17 cellular contexts compared by ENCODE assay signal in genomic region chr2:238927746-238928519, GRCh38.
DNase-seq lines count a peak whose midpoint lies in the region; ATAC-seq and TF ChIP-seq lines count a peak whose summit lies in the region.
"Had no signal": no experiment of that assay in that cellular context is flagged by ENCODE, and none has a peak within 500 bp of the region (broad histone marks: within the 10 kb centered on the region; RNA-seq: fewer than 3 reads in every experiment).

No MANE protein-coding gene starts in this region.

- H3K4me1 ChIP-seq in RWPE2 (ENCODE audit: insufficient read depth, poor library complexity, severe bottlenecking), result no peaks in the 10 kb centered on the region
- peaks cover 12% of the 10 kb centered on the region for H3K4me1 ChIP-seq in osteoblast (ENCODE audit: insufficient read depth, low read length)
- peaks cover 0 to 22% (median 3%) of the 10 kb centered on the region in 4 donors for H3K4me1 ChIP-seq in tibial artery
- H3K4me1 ChIP-seq: BLaER1 had no signal

- peaks cover 42% of the 10 kb centered on the region for H3K27me3 Mint-ChIP-seq in activated naive CD4-positive, alpha-beta T cell treated with anti-CD3 and anti-CD28 coated beads, Interleukin-2, amount 10 ng/mL, durations not matched to agents 7 days and 5 days

- H3K36me3 Mint-ChIP-seq in activated naive CD4-positive, alpha-beta T cell treated with anti-CD3 and anti-CD28 coated beads, Interleukin-2, amount 10 ng/mL, durations not matched to agents 7 days and 5 days, result no peaks in the 10 kb centered on the region
- H3K36me3 Mint-ChIP-seq: CD4-positive, alpha-beta memory T cell had no signal

- no peak overlapping the region for H3K27ac ChIP-seq in RWPE2 (ENCODE audit: poor library complexity, severe bottlenecking)
- no peak overlapping the region for H3K27ac ChIP-seq in osteoblast (ENCODE audit: low read depth, low read length)
- no peak overlapping the region for H3K27ac ChIP-seq in tibial artery
- H3K27ac ChIP-seq: BLaER1 had no signal

- no peak overlapping the region for H2AFZ ChIP-seq in osteoblast (ENCODE audit: low read length)

- ATAC-seq in RWPE2 (ENCODE audit: low read depth) (no peak), left ventricle myocardium superior (peak; percentile 15)
- ATAC-seq: HCT116, K562 had no signal

- H3K4me2 ChIP-seq in osteoblast (ENCODE audit: insufficient read depth, low read length), result no peak overlapping the region
- H3K4me2 ChIP-seq: BLaER1 had no signal

- TF ChIP-seq CTCF in RWPE2 (IDR thresholded peaks at IDR 0.05; ENCODE audit: poor library complexity, severe bottlenecking) (no peak), osteoblast (IDR thresholded peaks at IDR 0.05; ENCODE audit: extremely low read depth, low read depth, low read length) (no peak), tibial artery (IDR thresholded peaks at IDR 0.05) (no peak)

- intact Hi-C loops in left ventricle myocardium superior (cut with micrococcal nuclease) (no loop called here), tibial artery (cut with DNase I; ENCODE audit: low total_unique reads) (no loop called here)

- no peak overlapping the region for H3K4me3 Mint-ChIP-seq in activated naive CD4-positive, alpha-beta T cell treated with anti-CD3 and anti-CD28 coated beads, Interleukin-2, amount 10 ng/mL, durations not matched to agents 7 days and 5 days
- H3K4me3 Mint-ChIP-seq: CD4-positive, alpha-beta memory T cell had no signal

- no peaks in the 10 kb centered on the region for H3K9me3 ChIP-seq in RWPE2 (ENCODE audit: severe bottlenecking)
- H3K9me3 ChIP-seq in osteoblast (ENCODE audit: low read depth, low read length), result no peaks in the 10 kb centered on the region
- H3K9me3 ChIP-seq in tibial artery, result peaks cover 0 to 6% (median 0%) of the 10 kb centered on the region in 3 donors
- H3K9me3 ChIP-seq in MG63, result 0 out of 2 replicates have a peak, but pooled peaks cover 2% of the 10 kb centered on the region

- H3K4me1 Mint-ChIP-seq in activated naive CD4-positive, alpha-beta T cell treated with anti-CD3 and anti-CD28 coated beads, Interleukin-2, amount 10 ng/mL, durations not matched to agents 7 days and 5 days, result no peaks in the 10 kb centered on the region
- H3K4me1 Mint-ChIP-seq: CD4-positive, alpha-beta memory T cell had no signal

- no peak overlapping the region for H3K27ac Mint-ChIP-seq in activated naive CD4-positive, alpha-beta T cell treated with anti-CD3 and anti-CD28 coated beads, Interleukin-2, amount 10 ng/mL, durations not matched to agents 7 days and 5 days
- H3K27ac Mint-ChIP-seq: CD4-positive, alpha-beta memory T cell had no signal

- DNase-seq in RWPE2 (ENCODE audit: low spot score), result peak; percentile 41
- DNase-seq in left ventricle myocardium superior, result peak; percentile 15
- DNase-seq in osteoblast (ENCODE audit: insufficient read length, low spot score, missing footprints), result peak; percentile 60
- peak; percentile 16 to 58 for DNase-seq in tibial artery
- DNase-seq in MG63, result no peak
- no peak for DNase-seq in EL
- DNase-seq in activated naive CD4-positive, alpha-beta T cell treated with anti-CD3 and anti-CD28 coated beads, Interleukin-2, amount 10 ng/mL, durations not matched to agents 7 days and 5 days, result no peak
- DNase-seq: CD4-positive, alpha-beta memory T cell; DMS153; GF-D8; GOT3; NCI-H1694 treated with DMSO at 0.1 percent for 48 hours; NCI-H510A treated with DMSO at 0.1 percent for 48 hours; NCI-H82 had no signal

- no peaks in the 10 kb centered on the region for H3K36me3 ChIP-seq in RWPE2 (ENCODE audit: low read depth)
- H3K36me3 ChIP-seq in osteoblast (ENCODE audit: insufficient read depth, low read length), result no peaks in the 10 kb centered on the region
- no peaks in the 10 kb centered on the region for H3K36me3 ChIP-seq in tibial artery
- no peaks in the 10 kb centered on the region for H3K36me3 ChIP-seq in MG63
- H3K36me3 ChIP-seq: BLaER1 had no signal

- no peaks in the 10 kb centered on the region for H3K79me2 ChIP-seq in osteoblast (ENCODE audit: insufficient read depth, low read length)

- H3K27me3 ChIP-seq in RWPE2 (ENCODE audit: insufficient read depth, poor library complexity, severe bottlenecking) (no peaks in the 10 kb centered on the region), osteoblast (ENCODE audit: insufficient read depth, low read length) (peaks cover 3% of the 10 kb centered on the region), tibial artery (no peaks in the 10 kb centered on the region), MG63 (no peaks in the 10 kb centered on the region)
- H3K27me3 ChIP-seq: BLaER1 had no signal

- H3K4me3 ChIP-seq in RWPE2 (ENCODE audit: severe bottlenecking) (no peak overlapping the region), osteoblast (ENCODE audit: insufficient read depth, low read length) (no peak overlapping the region), tibial artery (no peak overlapping the region), MG63 (no peak overlapping the region)
- H3K4me3 ChIP-seq: BLaER1, K562 had no signal

- CTCF ChIA-PET in activated naive CD4-positive, alpha-beta T cell treated with anti-CD3 and anti-CD28 coated beads, Interleukin-2, amount 10 ng/mL, durations not matched to agents 7 days and 5 days (lab: Charles Lee), result no interaction called here

- H3K9me3 Mint-ChIP-seq in activated naive CD4-positive, alpha-beta T cell treated with anti-CD3 and anti-CD28 coated beads, Interleukin-2, amount 10 ng/mL, durations not matched to agents 7 days and 5 days, result no peaks in the 10 kb centered on the region

- H4K20me1 ChIP-seq in osteoblast (ENCODE audit: insufficient read depth, low read length), result no peaks in the 10 kb centered on the region
- H4K20me1 ChIP-seq: BLaER1 had no signal

Comparison
In these comparisons a context has a peak if more than half of its experiments do, and no peak if none do; other contexts are left out.
1. DNase-seq: peak in RWPE2 (single experiment), left ventricle myocardium superior (single experiment), osteoblast (single experiment) and tibial artery (2 of 2); none in MG63 (single experiment), EL (single experiment) and activated naive CD4-positive, alpha-beta T cell treated with anti-CD3 and anti-CD28 coated beads, Interleukin-2, amount 10 ng/mL, durations not matched to agents 7 days and 5 days (single experiment).